In genomic region chr11:75189911-75190310, GRCh38 we compare ENCODE assay signal across 21 cellular contexts. TPM values are rescaled to one million over a fixed set of nuclear protein-coding genes. Genes with fewer than 3 reads are reported as not detected.
A peak's percentile ranks its signal among the peaks of the same experiment; 100 is the strongest.
DNase-seq lines count a peak whose midpoint lies in the region; ATAC-seq and TF ChIP-seq lines count a peak whose summit lies in the region.
"Had no signal": no experiment of that assay in that cellular context is flagged by ENCODE, and none has a peak within 500 bp of the region (broad histone marks: within the 10 kb centered on the region; RNA-seq: fewer than 3 reads in every experiment).

No MANE protein-coding gene starts in this region.

- H3K36me3 ChIP-seq in MG63: no peaks in the 10 kb centered on the region
- no peaks in the 10 kb centered on the region for H3K36me3 ChIP-seq in neural progenitor cell
- H3K36me3 ChIP-seq: BLaER1, HAP-1 had no signal

- DNase-seq in Ammon's horn (ENCODE audit: low spot score): peak; percentile 29
- DNase-seq in MG63: peak; percentile 43
- DNase-seq in fibroblast of mammary gland (ENCODE audit: low read depth): peak; percentile 14
- DNase-seq in neural progenitor cell (ENCODE audit: low spot score): no peak
- no peak for DNase-seq in head of caudate nucleus
- no peak for DNase-seq in DMS53 (lab: John Stamatoyannopoulos, UW)
- DNase-seq in SW 1271 (lab: John Stamatoyannopoulos, UW): no peak
- DNase-seq: 8988T; CD8-positive, alpha-beta memory T cell; NCI-H1417 treated with DMSO at 0.1 percent for 48 hours; NCI-H2029 treated with DMSO at 0.1 percent for 48 hours; NCI-H2171 treated with DMSO at 0.1 percent for 48 hours; NCI-H510A; NCI-H82; PC-9 had no signal

- H3K9me3 ChIP-seq in MG63 (no peaks in the 10 kb centered on the region), neural progenitor cell (ENCODE audit: low read depth) (no peaks in the 10 kb centered on the region)
- H3K9me3 ChIP-seq: BLaER1, HAP-1 had no signal

- peak overlapping the region; percentile 37 for H3K27ac Mint-ChIP-seq in neural progenitor cell
- H3K27ac Mint-ChIP-seq: CD8-positive, alpha-beta memory T cell had no signal

- no peak overlapping the region for H2AFZ ChIP-seq in neural progenitor cell (replicated peaks)
- H2AFZ ChIP-seq: PC-9 had no signal

- peaks cover 12% of the 10 kb centered on the region for H3K27me3 Mint-ChIP-seq in neural progenitor cell (ENCODE audit: insufficient read depth, low read depth)

- H3K4me1 Mint-ChIP-seq in neural progenitor cell: peaks cover 25% of the 10 kb centered on the region
- H3K4me1 Mint-ChIP-seq: CD8-positive, alpha-beta memory T cell had no signal

- no peaks in the 10 kb centered on the region for H3F3A ChIP-seq in neural progenitor cell (ENCODE audit: low read depth)

- H3K4me1 ChIP-seq in neural progenitor cell: peaks cover 12% of the 10 kb centered on the region
- H3K4me1 ChIP-seq: HAP-1 had no signal

- no peak overlapping the region for H3K4me3 ChIP-seq in MG63
- H3K4me3 ChIP-seq in fibroblast of mammary gland (ENCODE audit: control insufficient read depth, low read depth, low read length): no peak overlapping the region
- H3K4me3 ChIP-seq in neural progenitor cell: no peak overlapping the region
- H3K4me3 ChIP-seq: BLaER1, HAP-1, PC-9 had no signal

- no peaks in the 10 kb centered on the region for H3K79me2 ChIP-seq in neural progenitor cell (ENCODE audit: low read depth)

- H3K4me3 Mint-ChIP-seq in neural progenitor cell: no peak overlapping the region
- H3K4me3 Mint-ChIP-seq: CD8-positive, alpha-beta memory T cell had no signal

- H3K9ac ChIP-seq in neural progenitor cell: no peak overlapping the region
- H3K9ac ChIP-seq: BLaER1 had no signal

- no peaks in the 10 kb centered on the region for H3K9me3 Mint-ChIP-seq in neural progenitor cell
- H3K9me3 Mint-ChIP-seq: CD8-positive, alpha-beta memory T cell had no signal

- no peaks in the 10 kb centered on the region for H4K20me1 ChIP-seq in neural progenitor cell (ENCODE audit: low read depth)
- H4K20me1 ChIP-seq: BLaER1 had no signal

- ATAC-seq in GM18498 (IDR thresholded peaks at IDR 0.05; ENCODE audit: unreplicated experiment): no peak

- TF ChIP-seq CTCF in fibroblast of mammary gland (conservative IDR thresholded peaks at IDR 0.05; ENCODE audit: control insufficient read depth, insufficient read depth, low read depth, low read length) (no peak), neural progenitor cell (IDR thresholded peaks at IDR 0.05) (no peak)

- no peak overlapping the region for H3K27ac ChIP-seq in neural progenitor cell
- H3K27ac ChIP-seq: BLaER1, HL-60, PC-9 had no signal

- H3K27me3 ChIP-seq in MG63: no peaks in the 10 kb centered on the region
- H3K27me3 ChIP-seq in neural progenitor cell: no peaks in the 10 kb centered on the region
- H3K27me3 ChIP-seq: BLaER1 had no signal

- H3K36me3 Mint-ChIP-seq in neural progenitor cell: no peaks in the 10 kb centered on the region
- H3K36me3 Mint-ChIP-seq: CD8-positive, alpha-beta memory T cell had no signal

- intact Hi-C loops in head of caudate nucleus (cut with DNase I): no loop called here

- H3K4me2 ChIP-seq in neural progenitor cell: no peak overlapping the region
- H3K4me2 ChIP-seq: BLaER1, PC-9 had no signal

RNA-seq across cellular contexts. Expression of gene SLCO2B1, which starts 39.0 kb away (rescaled TPM):
- not detected in 2 replicates for total RNA-seq in MG63 (2014; rRNA removed; shearing (Covaris generic); ENCODE audit: low replicate concordance)
- 0.07 and 0.12 TPM in 2 replicates for total RNA-seq in neural progenitor cell (ENCODE audit: low replicate concordance)
- total RNA-seq: LHCN-M2 had no signal

RNA-seq across cellular contexts. Expression of gene TPBGL, which starts 50.7 kb away (rescaled TPM):
- total RNA-seq in MG63 (2014; rRNA removed; shearing (Covaris generic); ENCODE audit: low replicate concordance): not detected in 2 replicates
- total RNA-seq in neural progenitor cell (ENCODE audit: low replicate concordance): not detected in 2 replicates
- total RNA-seq: Daoy, LHCN-M2, PC-9 had no signal

Comparison
In these comparisons a context has a peak if more than half of its experiments do, and no peak if none do; other contexts are left out.
1. DNase-seq: peak in Ammon's horn (single experiment), MG63 (single experiment) and fibroblast of mammary gland (single experiment); none in neural progenitor cell (single experiment), head of caudate nucleus (0 of 42), DMS53 (single experiment) and SW 1271 (0 of 2).